Comparison of ENCODE assay signal across 15 cellular contexts in the genomic region with DNA sequence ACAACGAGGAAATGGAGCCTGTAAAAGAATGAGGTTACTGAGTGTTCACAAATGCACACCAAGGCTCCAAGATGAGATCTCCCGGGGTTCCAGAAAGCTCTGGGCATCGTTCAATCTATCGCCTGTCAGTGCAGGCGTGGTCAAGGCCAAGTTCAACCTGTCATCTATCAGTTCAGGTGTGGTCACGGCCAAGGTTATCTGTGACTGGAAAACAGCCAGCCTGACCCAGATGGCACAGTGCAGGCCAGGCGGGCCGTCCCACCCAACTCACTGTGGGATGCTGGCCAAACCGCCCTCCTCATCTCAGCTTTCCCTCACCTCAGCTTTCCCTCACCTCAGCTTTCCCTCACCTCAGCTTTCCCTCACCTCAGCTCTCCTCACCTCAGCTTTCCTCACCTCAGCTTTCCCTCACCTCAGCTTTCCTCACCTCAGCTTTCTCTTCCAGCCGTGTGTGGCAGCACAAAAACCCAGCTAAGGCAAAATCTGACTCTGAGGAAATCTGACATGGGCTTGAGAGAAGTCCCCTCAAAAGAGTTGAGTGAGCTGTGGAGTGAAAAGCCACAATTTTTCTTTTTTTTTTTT. TPM values are rescaled to one million over a fixed set of nuclear protein-coding genes. Genes with fewer than 3 reads are reported as not detected.
DNase-seq lines count a peak whose midpoint lies in the region; ATAC-seq and TF ChIP-seq lines count a peak whose summit lies in the region.
"Had no signal": no experiment of that assay in that cellular context is flagged by ENCODE, and none has a peak within 500 bp of the region (broad histone marks: within the 10 kb centered on the region; RNA-seq: fewer than 3 reads in every experiment).

No MANE protein-coding gene starts in this region.

- TF ChIP-seq CTCF in HFFc6 (IDR thresholded peaks at IDR 0.05) (no peak), chondrocyte (IDR thresholded peaks at IDR 0.05) (no peak), osteoblast (IDR thresholded peaks at IDR 0.05; ENCODE audit: extremely low read depth, low read depth, low read length) (no peak), ascending aorta (IDR thresholded peaks at IDR 0.05) (no peak)

- peaks cover 42% of the 10 kb centered on the region for H3K4me1 Mint-ChIP-seq in activated CD4-positive, alpha-beta memory T cell treated with anti-CD3 and anti-CD28 coated beads, Interleukin-2, amount 10 ng/mL, durations not matched to agents 7 days and 5 days
- H3K4me1 Mint-ChIP-seq in activated CD4-positive, alpha-beta memory T cell treated with anti-CD3 and anti-CD28 coated beads for 36 hours (ENCODE audit: low read depth) = peaks cover 35% of the 10 kb centered on the region
- peaks cover 12% of the 10 kb centered on the region for H3K4me1 Mint-ChIP-seq in HFFc6 (ENCODE audit: low read depth)
- H3K4me1 Mint-ChIP-seq in chondrocyte (ENCODE audit: low read depth) = peaks cover 27% of the 10 kb centered on the region

- ATAC-seq in HG02642 (IDR thresholded peaks at IDR 0.05; ENCODE audit: poor library complexity, unreplicated experiment) = no peak

- no peak overlapping the region for H3K4me3 ChIP-seq in osteoblast (ENCODE audit: insufficient read depth, low read length)
- H3K4me3 ChIP-seq in ascending aorta = no peak overlapping the region
- H3K4me3 ChIP-seq: esophagus squamous epithelium had no signal

- CTCF ChIA-PET in activated CD4-positive, alpha-beta memory T cell treated with anti-CD3 and anti-CD28 coated beads, Interleukin-2, amount 10 ng/mL, durations not matched to agents 7 days and 5 days (lab: Charles Lee) = no interaction called here
- CTCF ChIA-PET in activated CD4-positive, alpha-beta memory T cell treated with anti-CD3 and anti-CD28 coated beads for 36 hours (lab: Charles Lee) = interaction anchor here (0.7 to 2.1 kb wide), 3 partner anchors 14 to 45 kb away, joined by 3 to 5 read pairs (median 3); no protein-coding TSS in a partner anchor

- DNase-seq in activated CD4-positive, alpha-beta memory T cell treated with anti-CD3 and anti-CD28 coated beads, Interleukin-2, amount 10 ng/mL, durations not matched to agents 7 days and 5 days = no peak
- no peak for DNase-seq in activated CD4-positive, alpha-beta memory T cell treated with anti-CD3 and anti-CD28 coated beads for 36 hours
- DNase-seq in HFFc6 = no peak
- peak; percentile 59 for DNase-seq in chondrocyte (ENCODE audit: low spot score)
- peak; percentile 52 for DNase-seq in osteoblast (ENCODE audit: insufficient read length, low spot score, missing footprints)
- no peak for DNase-seq in ascending aorta (ENCODE audit: low spot score in 2 of 2)
- no peak for DNase-seq in NCI-H2029 (lab: John Stamatoyannopoulos, UW)
- DNase-seq: activated CD8-positive, alpha-beta memory T cell treated with anti-CD3 and anti-CD28 coated beads, Interleukin-2, amount 50 U/mL, for 48 hours; esophagus squamous epithelium; NCI-H146; SIG-M5 had no signal

- H3K27me3 Mint-ChIP-seq in activated CD4-positive, alpha-beta memory T cell treated with anti-CD3 and anti-CD28 coated beads, Interleukin-2, amount 10 ng/mL, durations not matched to agents 7 days and 5 days = no peaks in the 10 kb centered on the region
- H3K27me3 Mint-ChIP-seq in activated CD4-positive, alpha-beta memory T cell treated with anti-CD3 and anti-CD28 coated beads for 36 hours = no peaks in the 10 kb centered on the region
- peaks cover 2% of the 10 kb centered on the region for H3K27me3 Mint-ChIP-seq in HFFc6 (ENCODE audit: insufficient read depth)
- H3K27me3 Mint-ChIP-seq in chondrocyte (ENCODE audit: low read depth) = no peaks in the 10 kb centered on the region

- no peaks in the 10 kb centered on the region for H3K9me3 Mint-ChIP-seq in activated CD4-positive, alpha-beta memory T cell treated with anti-CD3 and anti-CD28 coated beads, Interleukin-2, amount 10 ng/mL, durations not matched to agents 7 days and 5 days
- no peaks in the 10 kb centered on the region for H3K9me3 Mint-ChIP-seq in activated CD4-positive, alpha-beta memory T cell treated with anti-CD3 and anti-CD28 coated beads for 36 hours
- no peaks in the 10 kb centered on the region for H3K9me3 Mint-ChIP-seq in HFFc6
- H3K9me3 Mint-ChIP-seq in chondrocyte (ENCODE audit: low read depth) = no peaks in the 10 kb centered on the region

- POLR2A ChIA-PET in activated CD4-positive, alpha-beta memory T cell treated with anti-CD3 and anti-CD28 coated beads, Interleukin-2, amount 10 ng/mL, durations not matched to agents 7 days and 5 days (lab: Charles Lee) = interaction anchor here (0.9 to 1.1 kb wide), 2 partner anchors 93 to 437 kb away, joined by 3 read pairs; partner anchors contain the start of gene ZNF778
- POLR2A ChIA-PET in activated CD4-positive, alpha-beta memory T cell treated with anti-CD3 and anti-CD28 coated beads for 36 hours (lab: Charles Lee) = interaction anchor here (0.7 kb wide), 1 partner anchor 48 kb away, joined by 5 read pairs; no protein-coding TSS in a partner anchor

- H3K4me1 ChIP-seq in osteoblast (ENCODE audit: insufficient read depth, low read length) = peaks cover 14% of the 10 kb centered on the region
- peaks cover 3 to 15% of the 10 kb centered on the region in 2 donors for H3K4me1 ChIP-seq in ascending aorta

- peaks cover 30% of the 10 kb centered on the region for H4K20me1 ChIP-seq in osteoblast (ENCODE audit: insufficient read depth, low read length)

- H3K4me2 ChIP-seq in osteoblast (ENCODE audit: insufficient read depth, low read length) = no peak overlapping the region
- H3K4me2 ChIP-seq: KMS-11 had no signal

- peaks cover 70% of the 10 kb centered on the region for H3K79me2 ChIP-seq in osteoblast (ENCODE audit: insufficient read depth, low read length)

- peak overlapping the region; percentile 44 for H3K27ac Mint-ChIP-seq in activated CD4-positive, alpha-beta memory T cell treated with anti-CD3 and anti-CD28 coated beads, Interleukin-2, amount 10 ng/mL, durations not matched to agents 7 days and 5 days
- no peak overlapping the region for H3K27ac Mint-ChIP-seq in activated CD4-positive, alpha-beta memory T cell treated with anti-CD3 and anti-CD28 coated beads for 36 hours
- H3K27ac Mint-ChIP-seq in HFFc6 = no peak overlapping the region
- no peak overlapping the region for H3K27ac Mint-ChIP-seq in chondrocyte (ENCODE audit: unreplicated experiment)

- no peaks in the 10 kb centered on the region for H3K9me3 ChIP-seq in osteoblast (ENCODE audit: low read depth, low read length)
- H3K9me3 ChIP-seq in ascending aorta = no peaks in the 10 kb centered on the region
- H3K9me3 ChIP-seq: esophagus squamous epithelium had no signal

- intact Hi-C loops in activated CD4-positive, alpha-beta memory T cell treated with anti-CD3 and anti-CD28 coated beads for 36 hours (cut with micrococcal nuclease) = loop anchor here (5.0 kb wide), 1 partner anchor 93 kb away; the partner anchor contains the start of gene RPL13
- intact Hi-C loops in ascending aorta (cut with DNase I) = loop anchor here (5.0 to 10.0 kb wide), 2 partner anchors 148 to 410 kb away; partner anchors contain the start of gene SPG7

- H3K36me3 Mint-ChIP-seq in activated CD4-positive, alpha-beta memory T cell treated with anti-CD3 and anti-CD28 coated beads, Interleukin-2, amount 10 ng/mL, durations not matched to agents 7 days and 5 days (ENCODE audit: low read depth) = peaks cover 20% of the 10 kb centered on the region
- H3K36me3 Mint-ChIP-seq in activated CD4-positive, alpha-beta memory T cell treated with anti-CD3 and anti-CD28 coated beads for 36 hours = peaks cover 6% of the 10 kb centered on the region
- H3K36me3 Mint-ChIP-seq in HFFc6 (ENCODE audit: low read depth) (peaks cover 19% of the 10 kb centered on the region; the same call in 1 of the 2 replicates), chondrocyte (ENCODE audit: low read depth) (peaks cover 2% of the 10 kb centered on the region)

- peak overlapping the region; percentile 2 for H3K4me3 Mint-ChIP-seq in activated CD4-positive, alpha-beta memory T cell treated with anti-CD3 and anti-CD28 coated beads, Interleukin-2, amount 10 ng/mL, durations not matched to agents 7 days and 5 days
- no peak overlapping the region for H3K4me3 Mint-ChIP-seq in activated CD4-positive, alpha-beta memory T cell treated with anti-CD3 and anti-CD28 coated beads for 36 hours
- peak overlapping the region; percentile 82; the same call in 1 of the 2 replicates for H3K4me3 Mint-ChIP-seq in HFFc6
- H3K4me3 Mint-ChIP-seq in chondrocyte (ENCODE audit: unreplicated experiment) = peak overlapping the region; percentile 87

- H3K36me3 ChIP-seq in osteoblast (ENCODE audit: insufficient read depth, low read length) (peaks cover 17% of the 10 kb centered on the region), ascending aorta (peaks cover 15 to 19% of the 10 kb centered on the region in 2 donors)

- H3K27ac ChIP-seq in osteoblast (ENCODE audit: low read depth, low read length) (no peak overlapping the region), ascending aorta (no peak overlapping the region)
- H3K27ac ChIP-seq: esophagus squamous epithelium, KMS-11 had no signal

- no peak overlapping the region for H2AFZ ChIP-seq in osteoblast (ENCODE audit: low read length)

- H3K27me3 ChIP-seq in osteoblast (ENCODE audit: insufficient read depth, low read length) (no peaks in the 10 kb centered on the region), ascending aorta (no peaks in the 10 kb centered on the region)
- H3K27me3 ChIP-seq: esophagus squamous epithelium had no signal

RNA-seq across cellular contexts. Expression of gene CHMP1A, which starts 2.4 kb away (rescaled TPM):
- 100 to 1,000 TPM in 1 of 2 experiments, 10 to 100 TPM in 1; 93.8 to 102 TPM for total RNA-seq in activated CD4-positive, alpha-beta memory T cell treated with anti-CD3 and anti-CD28 coated beads, Interleukin-2, amount 10 ng/mL, durations not matched to agents 7 days and 5 days
- total RNA-seq in activated CD4-positive, alpha-beta memory T cell treated with anti-CD3 and anti-CD28 coated beads for 36 hours = 10 to 100 TPM; 74.6 to 76.3 TPM
- 10 to 100 TPM; 85.6 to 93.1 (median 87.2) TPM for total RNA-seq in HFFc6 (2021; fragmentation: NEBNext Ultra II Directional; extraction: Animal tissue kit (Norgen Biotek cat#: 25700))
- total RNA-seq in chondrocyte (65.3 to 76.8 TPM (median 69.9 TPM) in 3 replicates), osteoblast (101 and 110 TPM in 2 replicates), ascending aorta (153 TPM)

RNA-seq across cellular contexts. Expression of gene SPATA33, which starts 2.5 kb away (rescaled TPM):
- total RNA-seq in activated CD4-positive, alpha-beta memory T cell treated with anti-CD3 and anti-CD28 coated beads, Interleukin-2, amount 10 ng/mL, durations not matched to agents 7 days and 5 days = 1 to 10 TPM; 8.1 to 9.2 TPM
- 10 to 100 TPM in 1 of 2 experiments, 1 to 10 TPM in 1; 7.1 to 10.1 TPM for total RNA-seq in activated CD4-positive, alpha-beta memory T cell treated with anti-CD3 and anti-CD28 coated beads for 36 hours
- 10 to 100 TPM in 1 of 6 experiments, 1 to 10 TPM in 5; 6.3 to 10.1 (median 7.8) TPM for total RNA-seq in HFFc6 (2021; fragmentation: NEBNext Ultra II Directional; extraction: Animal tissue kit (Norgen Biotek cat#: 25700))
- total RNA-seq in chondrocyte = 8.8 to 12.6 TPM (median 10.3 TPM) in 3 replicates
- 3.2 and 3.3 TPM in 2 replicates for total RNA-seq in osteoblast
- total RNA-seq in ascending aorta = 0.21 TPM

RNA-seq across cellular contexts. Expression of gene CDK10, which starts 31.3 kb away (rescaled TPM):
- 10 to 100 TPM; 73.2 to 74.0 TPM for total RNA-seq in activated CD4-positive, alpha-beta memory T cell treated with anti-CD3 and anti-CD28 coated beads, Interleukin-2, amount 10 ng/mL, durations not matched to agents 7 days and 5 days
- 10 to 100 TPM; 90.0 to 92.4 TPM for total RNA-seq in activated CD4-positive, alpha-beta memory T cell treated with anti-CD3 and anti-CD28 coated beads for 36 hours
- 10 to 100 TPM; 45.5 to 61.7 (median 48.6) TPM for total RNA-seq in HFFc6 (2021; fragmentation: NEBNext Ultra II Directional; extraction: Animal tissue kit (Norgen Biotek cat#: 25700))
- total RNA-seq in chondrocyte (43.7 to 63.0 TPM (median 45.8 TPM) in 3 replicates), osteoblast (24.8 and 37.6 TPM in 2 replicates), ascending aorta (141 TPM)

RNA-seq across cellular contexts. Expression of gene DPEP1, which starts 41.7 kb away (rescaled TPM):
- not detected for total RNA-seq in activated CD4-positive, alpha-beta memory T cell treated with anti-CD3 and anti-CD28 coated beads, Interleukin-2, amount 10 ng/mL, durations not matched to agents 7 days and 5 days
- not detected for total RNA-seq in activated CD4-positive, alpha-beta memory T cell treated with anti-CD3 and anti-CD28 coated beads for 36 hours
- not detected for total RNA-seq in HFFc6 (2021; fragmentation: NEBNext Ultra II Directional; extraction: Animal tissue kit (Norgen Biotek cat#: 25700))
- total RNA-seq in chondrocyte (not detected in 3 replicates), osteoblast (0.29 and 0.36 TPM in 2 replicates), ascending aorta (not detected)
- total RNA-seq: aorta, mononuclear cell had no signal

RNA-seq across cellular contexts. Expression of gene SPATA2L, which starts 46.4 kb away (rescaled TPM):
- total RNA-seq in activated CD4-positive, alpha-beta memory T cell treated with anti-CD3 and anti-CD28 coated beads, Interleukin-2, amount 10 ng/mL, durations not matched to agents 7 days and 5 days = 10 to 100 TPM in 1 of 2 experiments, 1 to 10 TPM in 1; 9.4 to 10.0 TPM
- total RNA-seq in activated CD4-positive, alpha-beta memory T cell treated with anti-CD3 and anti-CD28 coated beads for 36 hours = 1 to 10 TPM; 6.8 to 7.6 TPM
- total RNA-seq in HFFc6 (2021; fragmentation: NEBNext Ultra II Directional; extraction: Animal tissue kit (Norgen Biotek cat#: 25700)) = 1 to 10 TPM; 5.6 to 6.9 (median 5.9) TPM
- total RNA-seq in chondrocyte = 7.0 to 10.3 TPM (median 9.3 TPM) in 3 replicates
- 12.1 and 14.8 TPM in 2 replicates for total RNA-seq in osteoblast
- 34.7 TPM for total RNA-seq in ascending aorta

Comparison
In these comparisons a context has a peak if more than half of its experiments do, and no peak if none do; other contexts are left out.
1. DNase-seq: peak in chondrocyte (single experiment) and osteoblast (single experiment); none in activated CD4-positive, alpha-beta memory T cell treated with anti-CD3 and anti-CD28 coated beads, Interleukin-2, amount 10 ng/mL, durations not matched to agents 7 days and 5 days (single experiment), activated CD4-positive, alpha-beta memory T cell treated with anti-CD3 and anti-CD28 coated beads for 36 hours (single experiment), HFFc6 (single experiment), ascending aorta (0 of 2) and NCI-H2029 (single experiment).